24 cellular contexts compared by ENCODE assay signal in genomic region chr5:158492850-158493249, GRCh38.
DNase-seq lines count a peak whose midpoint lies in the region; ATAC-seq, FAIRE-seq and TF ChIP-seq lines count a peak whose summit lies in the region.
"Had no signal": no experiment of that assay in that cellular context is flagged by ENCODE, and none has a peak within 500 bp of the region (broad histone marks: within the 10 kb centered on the region; RNA-seq: fewer than 3 reads in every experiment).

No MANE protein-coding gene starts in this region.

- no peak for FAIRE-seq in astrocyte (lab: Jason Lieb, UNC)
- FAIRE-seq: A204.1 had no signal

- ATAC-seq in HG03108 (IDR thresholded peaks at IDR 0.05; ENCODE audit: unreplicated experiment), result no peak
- ATAC-seq in HG03439 (IDR thresholded peaks at IDR 0.05; ENCODE audit: unreplicated experiment), result no peak
- no peak for ATAC-seq in T-cell (replicated peaks in 1 of 4)
- ATAC-seq: HCT116; naive thymus-derived CD8-positive, alpha-beta T cell; stimulated activated effector memory CD8-positive, alpha-beta T cell treated with anti-CD3 and anti-CD28 coated beads, Interleukin-12 subunit alpha, Interleukin-12 subunit beta, amount 100 ng/mL, for 72 hours had no signal

- no peaks in the 10 kb centered on the region for H3K36me3 ChIP-seq in HEK293 (ENCODE audit: control insufficient read depth in 2 of 2, insufficient read depth in 1 of 2, low read length in 2 of 2)
- H3K36me3 ChIP-seq in astrocyte (ENCODE audit: insufficient read depth, low read length), result no peaks in the 10 kb centered on the region
- H3K36me3 ChIP-seq: sigmoid colon, suprapubic skin had no signal

- H3K27ac ChIP-seq in HEK293 (ENCODE audit: extremely low read depth, low read depth, low read length), result no peak overlapping the region
- peak overlapping the region; percentile 8 for H3K27ac ChIP-seq in astrocyte (ENCODE audit: low read depth, low read length)
- H3K27ac ChIP-seq: C4-2B, epithelial cell of prostate, sigmoid colon, suprapubic skin had no signal

- peaks cover 5% of the 10 kb centered on the region for H3K4me1 ChIP-seq in HEK293 (ENCODE audit: control insufficient read depth, insufficient read depth, low read length)
- no peaks in the 10 kb centered on the region for H3K4me1 ChIP-seq in astrocyte (ENCODE audit: insufficient read depth, low read length)

- H3K9me3 ChIP-seq in HEK293 (ENCODE audit: control insufficient read depth, insufficient read depth, low read depth, low read length) (no peaks in the 10 kb centered on the region), astrocyte (ENCODE audit: insufficient read depth, low read depth, low read length) (no peaks in the 10 kb centered on the region)
- H3K9me3 ChIP-seq: sigmoid colon, suprapubic skin had no signal

- H3K27me3 Mint-ChIP-seq in astrocyte (ENCODE audit: low read depth, unreplicated experiment) (peaks cover under 1% of the 10 kb centered on the region), T-cell (no peaks in the 10 kb centered on the region)
- H3K27me3 Mint-ChIP-seq: memory B cell; naive thymus-derived CD8-positive, alpha-beta T cell had no signal

- H3K4me2 ChIP-seq in astrocyte (ENCODE audit: low read length), result no peak overlapping the region

- H3K4me3 Mint-ChIP-seq in astrocyte (ENCODE audit: unreplicated experiment) (no peak overlapping the region), T-cell (no peak overlapping the region)
- H3K4me3 Mint-ChIP-seq: memory B cell; naive thymus-derived CD8-positive, alpha-beta T cell; stimulated activated effector memory CD8-positive, alpha-beta T cell treated with anti-CD3 and anti-CD28 coated beads, Interleukin-12 subunit alpha, Interleukin-12 subunit beta, amount 100 ng/mL, for 72 hours; T-helper 1 cell treated with Interleukin-12 subunit alpha and Interleukin-12 subunit beta and Interleukin-4 antibody, amounts not matched to agents 30 μg/mL and 1 μg/mL, for 36 hours had no signal

- H3K27ac Mint-ChIP-seq in astrocyte (ENCODE audit: unreplicated experiment), result peak overlapping the region; percentile 71
- H3K27ac Mint-ChIP-seq in T-cell, result no peak overlapping the region
- H3K27ac Mint-ChIP-seq: memory B cell; stimulated activated effector memory CD8-positive, alpha-beta T cell treated with anti-CD3 and anti-CD28 coated beads, Interleukin-12 subunit alpha, Interleukin-12 subunit beta, amount 100 ng/mL, for 72 hours; T-helper 1 cell treated with Interleukin-12 subunit alpha and Interleukin-12 subunit beta and Interleukin-4 antibody, amounts not matched to agents 30 μg/mL and 1 μg/mL, for 36 hours had no signal

- no peaks in the 10 kb centered on the region for H3K79me2 ChIP-seq in astrocyte (ENCODE audit: insufficient read depth, low read length)

- no peak for TF ChIP-seq CTCF in HEK293 (tag by site-specific recombination; IDR thresholded peaks at IDR 0.05)
- TF ChIP-seq CTCF in astrocyte (IDR thresholded peaks at IDR 0.05; ENCODE audit: insufficient read depth, low read depth, low read length), result no peak

- no peak overlapping the region for H3K9ac ChIP-seq in astrocyte (ENCODE audit: low read length)

- CTCF ChIA-PET in HEK293 (lab: Yijun Ruan, JAX) (interaction anchor here (0.8 kb wide), 1 partner anchor 518 kb away, joined by 3 read pairs; no protein-coding TSS in a partner anchor), T-cell (lab: Charles Lee) (no interaction called here)

- H2AFZ ChIP-seq in astrocyte (ENCODE audit: low read depth, low read length), result no peak overlapping the region

- DNase-seq in AG08395 (ENCODE audit: low spot score) (peak; percentile 58), astrocyte (ENCODE audit: low read depth) (peak; percentile 61), glomerular visceral epithelial cell (ENCODE audit: extremely low spot score) (peak; percentile 81), GM03348 (ENCODE audit: low spot score) (no peak), T-cell (no peak)
- DNase-seq: activated CD4-positive, alpha-beta T cell treated with anti-CD3 and anti-CD28 coated beads, Interleukin-2, amount 50 U/mL, for 1 hour; activated effector memory CD4-positive, alpha-beta T cell treated with Interleukin-2 at 50 U/mL for 16 hours; kidney glomerular epithelial cell; naive thymus-derived CD8-positive, alpha-beta T cell; NCI-H1417 treated with DMSO at 0.1 percent for 48 hours; NCI-H2171 treated with DMSO at 0.1 percent for 48 hours; SIG-M5; sigmoid colon had no signal

- POLR2A ChIA-PET in HEK293 (lab: Yijun Ruan, JAX), result no interaction called here
- POLR2A ChIA-PET in T-cell (lab: Charles Lee), result no interaction called here

- no peaks in the 10 kb centered on the region for H3K27me3 ChIP-seq in astrocyte (ENCODE audit: insufficient read depth, low read length)
- H3K27me3 ChIP-seq: sigmoid colon, suprapubic skin had no signal

- no peaks in the 10 kb centered on the region for H3K36me3 Mint-ChIP-seq in astrocyte (ENCODE audit: low read depth, unreplicated experiment)
- no peaks in the 10 kb centered on the region for H3K36me3 Mint-ChIP-seq in T-cell
- H3K36me3 Mint-ChIP-seq: memory B cell; naive thymus-derived CD8-positive, alpha-beta T cell; stimulated activated effector memory CD8-positive, alpha-beta T cell treated with anti-CD3 and anti-CD28 coated beads, Interleukin-12 subunit alpha, Interleukin-12 subunit beta, amount 100 ng/mL, for 72 hours had no signal

- H3K9me3 Mint-ChIP-seq in astrocyte (ENCODE audit: unreplicated experiment) (no peaks in the 10 kb centered on the region), T-cell (no peaks in the 10 kb centered on the region)
- H3K9me3 Mint-ChIP-seq: memory B cell; naive thymus-derived CD8-positive, alpha-beta T cell; stimulated activated effector memory CD8-positive, alpha-beta T cell treated with anti-CD3 and anti-CD28 coated beads, Interleukin-12 subunit alpha, Interleukin-12 subunit beta, amount 100 ng/mL, for 72 hours had no signal

- H3K4me1 Mint-ChIP-seq in astrocyte (ENCODE audit: low read depth, unreplicated experiment) (peaks cover 8% of the 10 kb centered on the region), T-cell (no peaks in the 10 kb centered on the region)
- H3K4me1 Mint-ChIP-seq: naive thymus-derived CD8-positive, alpha-beta T cell; stimulated activated effector memory CD8-positive, alpha-beta T cell treated with anti-CD3 and anti-CD28 coated beads, Interleukin-12 subunit alpha, Interleukin-12 subunit beta, amount 100 ng/mL, for 72 hours had no signal

- no peaks in the 10 kb centered on the region for H4K20me1 ChIP-seq in astrocyte (ENCODE audit: insufficient read depth, low read length)

- no peak overlapping the region for H3K4me3 ChIP-seq in HEK293 (ENCODE audit: low read depth, low read length)
- no peak overlapping the region for H3K4me3 ChIP-seq in astrocyte (ENCODE audit: insufficient read depth, low read depth, low read length)
- H3K4me3 ChIP-seq: sigmoid colon, suprapubic skin had no signal

TF ChIP-seq in HEK293, 187 proteins besides CTCF, POLR2A, EP300 and RAD21 (continues in another document):
- TF ChIP-seq ZNF623 (tag by site-specific recombination; IDR thresholded peaks at IDR 0.05) (no peak), HOXD13 (CRISPR knock-in tag; IDR thresholded peaks at IDR 0.05; ENCODE audit: borderline replicate concordance) (no peak), KLF1 (tag by site-specific recombination; IDR thresholded peaks at IDR 0.05) (no peak), ZNF146 (tag by site-specific recombination; IDR thresholded peaks at IDR 0.05) (no peak), ZNF621 (tag by site-specific recombination; IDR thresholded peaks at IDR 0.05) (no peak), ZNF677 (tag by site-specific recombination; IDR thresholded peaks at IDR 0.05) (no peak), ZNF433 (tag by site-specific recombination; IDR thresholded peaks at IDR 0.05; ENCODE audit: low read depth) (no peak), ZNF362 (tag by site-specific recombination; IDR thresholded peaks at IDR 0.05) (peak; percentile 82), ZNF544 (tag by site-specific recombination; IDR thresholded peaks at IDR 0.05) (no peak), PRDM10 (tag by site-specific recombination; IDR thresholded peaks at IDR 0.05) (peak; percentile 55), ZNF626 (tag by site-specific recombination; IDR thresholded peaks at IDR 0.05) (no peak), ZNF23 (tag by site-specific recombination; IDR thresholded peaks at IDR 0.05; ENCODE audit: borderline replicate concordance) (no peak), ZNF558 (tag by site-specific recombination; IDR thresholded peaks at IDR 0.05) (0 out of 2 replicates have a peak, but pooled peaks have one; percentile 24)

Comparison
In these comparisons a context has a peak if more than half of its experiments do, and no peak if none do; other contexts are left out.
1. DNase-seq: peak in AG08395 (single experiment), astrocyte (single experiment) and glomerular visceral epithelial cell (single experiment); none in GM03348 (single experiment) and T-cell (0 of 34).